Comparison of ENCODE assay signal across 10 cellular contexts in genomic region chr14:20802341-20803084, GRCh38. TPM values are rescaled to one million over a fixed set of nuclear protein-coding genes. Genes with fewer than 3 reads are reported as not detected.
DNase-seq lines count a peak whose midpoint lies in the region; ATAC-seq and TF ChIP-seq lines count a peak whose summit lies in the region.
"Had no signal": no experiment of that assay in that cellular context is flagged by ENCODE, and none has a peak within 500 bp of the region (broad histone marks: within the 10 kb centered on the region; RNA-seq: fewer than 3 reads in every experiment).

RNASE1 (minus strand) TSS chr14:20802844; CDS start chr14:20802068, 776 bp downstream.

- TF ChIP-seq POLR2A in uterus (IDR thresholded peaks at IDR 0.05), result peak in 1 of 2 donors; percentile 25

- peak within 1 kb of the TSS; percentile 54 to 91 (median 83) for H3K27ac ChIP-seq in heart right ventricle
- peak within 1 kb of the TSS; percentile 40 to 70 for H3K27ac ChIP-seq in uterus

- intact Hi-C loops in heart right ventricle (cut with DNase I) (loop anchor here in 4 of 10 donors (5.0 to 10.0 kb wide), 5 partner anchors 40 to 468 kb away; partner anchors contain the start of gene CCNB1IP1 (in 1 of the 4)), uterus (cut with DNase I; ENCODE audit: low total_unique reads) (no loop called here)

- H3K27me3 ChIP-seq in heart right ventricle, result no peaks in the 10 kb centered on the region
- no peaks in the 10 kb centered on the region for H3K27me3 ChIP-seq in uterus

- DNase-seq in anterior cingulate cortex (lab: John Stamatoyannopoulos, UW) (peak in 45 of 58 donors; percentile 15 to 89 (median 56)), heart right ventricle (peak in 1 of 2 donors; percentile 70), omental fat pad (ENCODE audit: low spot score) (no peak), uterus (peak in 1 of 2 donors; percentile 49), hepatic stellate cell (ENCODE audit: low spot score) (no peak)
- DNase-seq in activated T-cell treated with anti-CD3 and anti-CD28 coated beads, Interleukin-2, amount 50 U/mL, for 24 hours, result no peak
- DNase-seq: activated T-cell treated with anti-CD3 and anti-CD28 coated beads for 4 hours, NCI-H187 treated with DMSO at 0.1 percent for 48 hours had no signal

- H3K4me1 ChIP-seq in heart right ventricle, result peaks cover 3 to 59% (median 28%) of the 10 kb centered on the region in 9 donors
- H3K4me1 ChIP-seq in uterus, result no peaks in the 10 kb centered on the region

- WGBS in heart right ventricle, 2 donors, result 47 to 54% methylated on average over 11 of the region's 11 CpGs

- H3K4me3 ChIP-seq in heart right ventricle (peak within 1 kb of the TSS; percentile 43 to 66 (median 60)), uterus (peak within 1 kb of the TSS; percentile 17 to 21)

- H3K9me3 Mint-ChIP-seq in activated T-cell treated with anti-CD3 and anti-CD28 coated beads, Interleukin-2, amount 50 U/mL, for 24 hours, result no peaks in the 10 kb centered on the region

- no peaks in the 10 kb centered on the region for H3K27me3 Mint-ChIP-seq in activated T-cell treated with anti-CD3 and anti-CD28 coated beads, Interleukin-2, amount 50 U/mL, for 24 hours

- no peaks in the 10 kb centered on the region for H3K9me3 ChIP-seq in heart right ventricle
- H3K9me3 ChIP-seq in uterus, result no peaks in the 10 kb centered on the region

- ATAC-seq in heart right ventricle (peak; percentile 56 to 85 (median 78)), omental fat pad (ENCODE audit: low FRiP score) (peak; percentile 77), GM18519 (IDR thresholded peaks at IDR 0.05; ENCODE audit: low FRiP score, unreplicated experiment) (no peak)

- H3K36me3 ChIP-seq in heart right ventricle (peaks cover 0 to 3% (median 0%) of the 10 kb centered on the region in 9 donors), uterus (no peaks in the 10 kb centered on the region)

- no peaks in the 10 kb centered on the region for H3K36me3 Mint-ChIP-seq in activated T-cell treated with anti-CD3 and anti-CD28 coated beads, Interleukin-2, amount 50 U/mL, for 24 hours (ENCODE audit: low read depth)

- H3K27ac Mint-ChIP-seq in activated T-cell treated with anti-CD3 and anti-CD28 coated beads, Interleukin-2, amount 50 U/mL, for 24 hours, result no peak within 1 kb of the TSS

- peaks cover 5% of the 10 kb centered on the region for H3K4me1 Mint-ChIP-seq in activated T-cell treated with anti-CD3 and anti-CD28 coated beads, Interleukin-2, amount 50 U/mL, for 24 hours (ENCODE audit: low read depth)

- H3K4me3 Mint-ChIP-seq in activated T-cell treated with anti-CD3 and anti-CD28 coated beads, Interleukin-2, amount 50 U/mL, for 24 hours, result no peak within 1 kb of the TSS

- TF ChIP-seq CTCF in heart right ventricle (IDR thresholded peaks at IDR 0.05) (no peak), omental fat pad (IDR thresholded peaks at IDR 0.05) (no peak), uterus (IDR thresholded peaks at IDR 0.05) (no peak)

RNA-seq across cellular contexts. Expression of gene RNASE1, which starts in this region (rescaled TPM):
- total RNA-seq in heart right ventricle, result 100 to 1,000 TPM in 9 of 10 donors, 10 to 100 TPM in 1; 92.1 to 490 (median 166) TPM
- 100 to 1,000 TPM; 342 to 373 TPM for polyA plus RNA-seq in heart right ventricle
- total RNA-seq in omental fat pad, result 1,000 to 10,000 TPM in 3 of 4 donors, 100 to 1,000 TPM in 1; 999 to 1,585 (median 1,253) TPM
- 100 to 1,000 TPM; 107 to 299 (median 167) TPM for total RNA-seq in uterus
- polyA plus RNA-seq: neural cell had no signal

Comparison
In these comparisons a context has a peak if more than half of its experiments do, and no peak if none do; other contexts are left out.
1. DNase-seq: peak in anterior cingulate cortex (45 of 58); none in omental fat pad (single experiment), hepatic stellate cell (single experiment) and activated T-cell treated with anti-CD3 and anti-CD28 coated beads, Interleukin-2, amount 50 U/mL, for 24 hours (single experiment).